Comparison of ENCODE assay signal across 8 cellular contexts in the genomic region with DNA sequence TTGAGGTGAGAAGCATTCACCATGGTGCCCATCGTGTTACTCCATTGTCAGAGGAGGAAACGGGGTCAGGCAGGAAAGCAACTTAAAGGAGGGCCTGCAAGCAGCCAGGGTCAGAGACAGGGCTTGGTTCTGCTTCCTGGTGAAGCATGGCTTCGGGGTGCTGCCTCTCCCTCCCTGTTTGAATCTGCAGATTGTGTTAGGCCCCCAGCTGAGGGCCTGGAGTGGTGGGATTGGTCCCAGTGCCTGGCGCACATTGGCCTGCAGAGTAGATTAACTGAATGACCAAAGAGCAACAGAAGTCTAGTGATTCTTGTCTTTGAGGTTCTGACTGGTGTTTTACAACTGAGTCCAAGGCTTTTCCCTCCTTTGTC. TPM values are rescaled to one million over a fixed set of nuclear protein-coding genes. Genes with fewer than 3 reads are reported as not detected.
DNase-seq lines count a peak whose midpoint lies in the region; ATAC-seq, FAIRE-seq and TF ChIP-seq lines count a peak whose summit lies in the region.
"Had no signal": no experiment of that assay in that cellular context is flagged by ENCODE, and none has a peak within 500 bp of the region (broad histone marks: within the 10 kb centered on the region; RNA-seq: fewer than 3 reads in every experiment).

No MANE protein-coding gene starts in this region.

- H3K27me3 ChIP-seq in GM23338 (ENCODE audit: insufficient read depth), result no peaks in the 10 kb centered on the region

- TF ChIP-seq CTCF in GM23338 (conservative IDR thresholded peaks at IDR 0.05; ENCODE audit: low read depth in 2 of 2), result no peak
- no peak for TF ChIP-seq CTCF in nephron (IDR thresholded peaks at IDR 0.05; ENCODE audit: unreplicated experiment in 3 of 3)

- POLR2A ChIA-PET in activated CD8-positive, alpha-beta T cell treated with anti-CD3 and anti-CD28 coated beads, Interleukin-2, amount 10 ng/mL, durations not matched to agents 7 days and 5 days (lab: Charles Lee), result interaction anchor here (0.7 kb wide), 1 partner anchor 102 kb away, joined by 4 read pairs; a partner anchor contains a TSS

- ATAC-seq in GM23338 (no peak), GM21619 (IDR thresholded peaks at IDR 0.05; ENCODE audit: unreplicated experiment) (no peak), HG03139 (IDR thresholded peaks at IDR 0.05; ENCODE audit: unreplicated experiment) (no peak)
- no peak for ATAC-seq in activated CD8-positive, alpha-beta T cell treated with anti-CD3 and anti-CD28 coated beads, Interleukin-2, amount 10 ng/mL, durations not matched to agents 7 days and 5 days

- H3K27me3 Mint-ChIP-seq in GM23338 (ENCODE audit: insufficient read depth, low read depth, poor library complexity), result peaks cover 5% of the 10 kb centered on the region
- H3K27me3 Mint-ChIP-seq in activated CD8-positive, alpha-beta T cell treated with anti-CD3 and anti-CD28 coated beads, Interleukin-2, amount 10 ng/mL, durations not matched to agents 7 days and 5 days (ENCODE audit: low read depth), result no peaks in the 10 kb centered on the region
- H3K27me3 Mint-ChIP-seq in nephron (ENCODE audit: low read depth), result no peaks in the 10 kb centered on the region

- H3K27ac ChIP-seq in GM23338 (ENCODE audit: low read depth), result no peak overlapping the region

- H3K27ac Mint-ChIP-seq in GM23338 (no peak overlapping the region), nephron (peak overlapping the region; percentile 40 to 94 (median 43))
- peak overlapping the region; percentile 18 for H3K27ac Mint-ChIP-seq in activated CD8-positive, alpha-beta T cell treated with anti-CD3 and anti-CD28 coated beads, Interleukin-2, amount 10 ng/mL, durations not matched to agents 7 days and 5 days
- H3K27ac Mint-ChIP-seq: dendritic cell treated with granulocyte-macrophage colony-stimulating factor and Interleukin-4, amounts not matched to agents 40 ng/mL and 50 ng/mL, for 4 days had no signal

- peak overlapping the region; percentile 90 for H3K4me3 Mint-ChIP-seq in GM23338
- H3K4me3 Mint-ChIP-seq in activated CD8-positive, alpha-beta T cell treated with anti-CD3 and anti-CD28 coated beads, Interleukin-2, amount 10 ng/mL, durations not matched to agents 7 days and 5 days, result no peak overlapping the region
- H3K4me3 Mint-ChIP-seq in nephron, result peak overlapping the region; percentile 89 to 96 (median 95)
- H3K4me3 Mint-ChIP-seq: dendritic cell treated with granulocyte-macrophage colony-stimulating factor and Interleukin-4, amounts not matched to agents 40 ng/mL and 50 ng/mL, for 4 days had no signal

- H3K9me2 ChIP-seq in GM23338 (ENCODE audit: insufficient read depth), result no peaks in the 10 kb centered on the region

- peaks cover 31% of the 10 kb centered on the region for H4K20me1 ChIP-seq in GM23338 (replicated peaks; ENCODE audit: insufficient read depth)

- H3K4me3 ChIP-seq in GM23338, result peak overlapping the region; percentile 91; the same call in 1 of the 2 replicates

- H3K36me3 Mint-ChIP-seq in GM23338 (ENCODE audit: low read depth) (peaks cover 32% of the 10 kb centered on the region), nephron (ENCODE audit: low read depth) (peaks cover 32% of the 10 kb centered on the region)
- H3K36me3 Mint-ChIP-seq in activated CD8-positive, alpha-beta T cell treated with anti-CD3 and anti-CD28 coated beads, Interleukin-2, amount 10 ng/mL, durations not matched to agents 7 days and 5 days (ENCODE audit: low read depth), result peaks cover 2% of the 10 kb centered on the region

- no peaks in the 10 kb centered on the region for H3K36me3 ChIP-seq in GM23338 (ENCODE audit: insufficient read depth)

- H3K4me1 Mint-ChIP-seq in GM23338 (peaks cover 30% of the 10 kb centered on the region), nephron (peaks cover 38% of the 10 kb centered on the region)
- H3K4me1 Mint-ChIP-seq in activated CD8-positive, alpha-beta T cell treated with anti-CD3 and anti-CD28 coated beads, Interleukin-2, amount 10 ng/mL, durations not matched to agents 7 days and 5 days (ENCODE audit: low read depth), result peaks cover 44% of the 10 kb centered on the region

- H3K4me1 ChIP-seq in GM23338 (ENCODE audit: insufficient read depth), result peaks cover 31% of the 10 kb centered on the region

- CTCF ChIA-PET in activated CD8-positive, alpha-beta T cell treated with anti-CD3 and anti-CD28 coated beads, Interleukin-2, amount 10 ng/mL, durations not matched to agents 7 days and 5 days (lab: Charles Lee), result interaction anchor here (1.5 to 3.6 kb wide), 6 partner anchors 9 to 104 kb away, joined by 5 to 51 read pairs (median 16); a partner anchor contains a TSS

- FAIRE-seq in GM12892 (lab: Jason Lieb, UNC), result no peak

- peaks cover 16% of the 10 kb centered on the region for H3F3A ChIP-seq in GM23338 (replicated peaks; ENCODE audit: low read depth)

- H2AFZ ChIP-seq in GM23338, result no peak overlapping the region

- DNase-seq in GM23338 (ENCODE audit: low spot score), result no peak
- no peak for DNase-seq in activated CD8-positive, alpha-beta T cell treated with anti-CD3 and anti-CD28 coated beads, Interleukin-2, amount 10 ng/mL, durations not matched to agents 7 days and 5 days
- DNase-seq in GM12892 (ENCODE audit: insufficient read length), result no peak
- DNase-seq: SW 1271 had no signal

- TF ChIP-seq POLR2A in GM12892 (IDR thresholded peaks at IDR 0.05; ENCODE audit: low read depth, low read length), result no peak

- peaks cover 37% of the 10 kb centered on the region for H3K79me2 ChIP-seq in GM23338 (replicated peaks; ENCODE audit: insufficient read depth)

- H3K4me2 ChIP-seq in GM23338, result peak overlapping the region; percentile 100

- H3K9me3 Mint-ChIP-seq in GM23338, result no peaks in the 10 kb centered on the region
- H3K9me3 Mint-ChIP-seq in activated CD8-positive, alpha-beta T cell treated with anti-CD3 and anti-CD28 coated beads, Interleukin-2, amount 10 ng/mL, durations not matched to agents 7 days and 5 days (ENCODE audit: insufficient read depth), result no peaks in the 10 kb centered on the region
- no peaks in the 10 kb centered on the region for H3K9me3 Mint-ChIP-seq in nephron
- H3K9me3 Mint-ChIP-seq: dendritic cell treated with granulocyte-macrophage colony-stimulating factor and Interleukin-4, amounts not matched to agents 40 ng/mL and 50 ng/mL, for 4 days had no signal

TF ChIP-seq in GM23338, 12 proteins besides CTCF, POLR2A, EP300 and RAD21 (continues in another document):
- TF ChIP-seq STAT1 (IDR thresholded peaks at IDR 0.05; ENCODE audit: unreplicated experiment), result no peak
- no peak for TF ChIP-seq EZH2 (IDR thresholded peaks at IDR 0.05; ENCODE audit: low read depth, unreplicated experiment)
- no peak for TF ChIP-seq ZNF331 (CRISPR knock-in tag; IDR thresholded peaks at IDR 0.05; ENCODE audit: low read depth)

RNA-seq across cellular contexts. Expression of a gene that starts 4.0 kb away (rescaled TPM):
- total RNA-seq in GM23338 (2014; rRNA removed; shearing (Covaris generic)), result 29.0 and 32.0 TPM in 2 replicates
- 14.1 and 16.1 TPM in 2 replicates for polyA plus RNA-seq in GM23338 (2016; fragmentation: Nextera tagmentation; extraction: Ambion mirVana)
- 1 to 10 TPM; 5.5 to 5.8 TPM for total RNA-seq in activated CD8-positive, alpha-beta T cell treated with anti-CD3 and anti-CD28 coated beads, Interleukin-2, amount 10 ng/mL, durations not matched to agents 7 days and 5 days
- 2.1 TPM for polyA plus RNA-seq in GM12892 (2012; ENCODE audit: missing spikeins)

RNA-seq across cellular contexts. Expression of a gene that starts 17.6 kb away (rescaled TPM):
- total RNA-seq in GM23338 (2014; rRNA removed; shearing (Covaris generic)), result 14.4 and 19.8 TPM in 2 replicates
- 17.9 and 23.2 TPM in 2 replicates for polyA plus RNA-seq in GM23338 (2016; fragmentation: Nextera tagmentation; extraction: Ambion mirVana)
- 1 to 10 TPM; 1.4 to 2.4 TPM for total RNA-seq in activated CD8-positive, alpha-beta T cell treated with anti-CD3 and anti-CD28 coated beads, Interleukin-2, amount 10 ng/mL, durations not matched to agents 7 days and 5 days
- 7.4 TPM for polyA plus RNA-seq in GM12892 (2012; ENCODE audit: missing spikeins)

RNA-seq across cellular contexts. Expression of a gene that starts 31.9 kb away (rescaled TPM):
- total RNA-seq in GM23338 (2014; rRNA removed; shearing (Covaris generic)), result 65.8 and 66.3 TPM in 2 replicates
- 26.5 and 31.3 TPM in 2 replicates for polyA plus RNA-seq in GM23338 (2016; fragmentation: Nextera tagmentation; extraction: Ambion mirVana)
- 10 to 100 TPM; 28.4 to 29.0 TPM for total RNA-seq in activated CD8-positive, alpha-beta T cell treated with anti-CD3 and anti-CD28 coated beads, Interleukin-2, amount 10 ng/mL, durations not matched to agents 7 days and 5 days
- polyA plus RNA-seq in GM12892 (2012; ENCODE audit: missing spikeins), result 14.4 TPM

RNA-seq across cellular contexts. Expression of a gene that starts 38.8 kb away (rescaled TPM):
- 14.6 and 17.8 TPM in 2 replicates for total RNA-seq in GM23338 (2014; rRNA removed; shearing (Covaris generic))
- polyA plus RNA-seq in GM23338 (2016; fragmentation: Nextera tagmentation; extraction: Ambion mirVana), result 29.0 and 36.3 TPM in 2 replicates
- 1 to 10 TPM; 6.8 to 8.5 TPM for total RNA-seq in activated CD8-positive, alpha-beta T cell treated with anti-CD3 and anti-CD28 coated beads, Interleukin-2, amount 10 ng/mL, durations not matched to agents 7 days and 5 days
- 8.5 TPM for polyA plus RNA-seq in GM12892 (2012; ENCODE audit: missing spikeins)

RNA-seq across cellular contexts. Expression of a gene that starts 51.2 kb away (rescaled TPM):
- total RNA-seq in GM23338 (2014; rRNA removed; shearing (Covaris generic)), result 13.7 and 21.0 TPM in 2 replicates
- 5.8 and 6.9 TPM in 2 replicates for polyA plus RNA-seq in GM23338 (2016; fragmentation: Nextera tagmentation; extraction: Ambion mirVana)
- total RNA-seq in activated CD8-positive, alpha-beta T cell treated with anti-CD3 and anti-CD28 coated beads, Interleukin-2, amount 10 ng/mL, durations not matched to agents 7 days and 5 days, result 10 to 100 TPM; 32.6 to 32.8 TPM
- polyA plus RNA-seq in GM12892 (2012; ENCODE audit: missing spikeins), result 10.5 TPM
